In the genomic region with DNA sequence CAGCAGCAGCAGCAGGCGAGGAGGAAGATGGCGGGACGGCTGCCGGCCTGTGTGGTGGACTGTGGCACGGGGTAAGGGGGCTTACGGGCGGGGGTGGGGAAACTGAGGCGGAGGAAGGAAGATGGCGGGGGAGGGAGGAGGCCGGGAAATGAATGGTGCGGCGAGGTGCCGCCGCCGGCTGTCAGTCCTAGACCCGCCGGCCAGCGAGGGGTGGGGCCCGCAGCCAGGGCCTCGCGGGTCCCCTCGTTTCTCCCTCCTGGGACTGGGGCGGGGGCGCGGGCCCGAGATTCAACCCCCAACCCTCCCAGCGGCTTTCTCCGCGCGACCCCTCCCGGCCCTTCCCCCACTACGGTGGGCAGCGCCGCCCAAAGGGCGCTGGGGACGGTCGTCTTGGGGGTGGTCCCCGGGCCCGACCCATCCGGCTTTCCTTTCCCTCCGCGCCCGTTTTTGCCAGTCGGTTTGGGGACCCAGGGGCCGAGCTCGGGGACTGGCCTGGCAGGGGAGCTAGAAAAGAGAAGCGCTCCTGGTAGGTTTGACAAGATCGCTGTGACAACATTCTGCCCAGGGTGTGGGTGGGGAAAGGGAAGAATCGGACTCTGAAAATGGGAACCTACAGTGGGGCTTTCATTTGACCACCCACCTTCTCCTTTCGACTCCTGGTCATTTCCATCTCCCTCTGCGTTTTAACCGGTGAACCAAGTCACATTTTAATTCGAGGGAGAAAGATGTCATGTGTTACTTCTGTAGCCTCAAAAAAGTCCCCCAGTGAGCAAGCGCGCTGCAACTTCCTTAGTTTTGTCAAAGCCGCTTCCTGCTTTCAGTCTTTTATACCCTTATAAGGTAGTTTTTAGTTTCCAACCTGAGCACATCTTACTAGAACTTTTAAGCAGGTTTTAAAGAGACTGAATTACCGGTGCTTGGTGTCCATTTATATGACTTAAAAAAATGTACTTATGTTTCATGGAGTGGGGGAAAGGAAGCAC, we compare ENCODE assay signal across 8 cellular contexts. TPM values are rescaled to one million over a fixed set of nuclear protein-coding genes. Genes with fewer than 3 reads are reported as not detected.
A peak's percentile ranks its signal among the peaks of the same experiment; 100 is the strongest.
DNase-seq lines count a peak whose midpoint lies in the region; ATAC-seq and TF ChIP-seq lines count a peak whose summit lies in the region.

No MANE protein-coding gene starts in this region.

- peak overlapping the region; percentile 95 for H3K4ac ChIP-seq in trophoblast cell (ENCODE audit: low read depth, low read length)

- peaks cover 78% of the 10 kb centered on the region for H3K4me1 ChIP-seq in CD4-positive, alpha-beta memory T cell (ENCODE audit: insufficient read depth, low read length)
- H3K4me1 ChIP-seq in trophoblast cell (ENCODE audit: control insufficient read depth in 1 of 2, insufficient read depth in 2 of 2, low read length in 2 of 2) (peaks cover 3 to 4% of the 10 kb centered on the region in 2 experiments), tibial nerve (peaks cover 0 to 71% (median 30%) of the 10 kb centered on the region in 4 donors)

- peak; percentile 54 to 60 for TF ChIP-seq POLR2A in tibial nerve (IDR thresholded peaks at IDR 0.05)

- H3K14ac ChIP-seq in trophoblast cell (ENCODE audit: low read length): peak overlapping the region; percentile 98

- peak overlapping the region; percentile 93 for H3K27ac ChIP-seq in CD4-positive, alpha-beta memory T cell (ENCODE audit: low read depth, low read length)
- H3K27ac ChIP-seq in trophoblast cell (ENCODE audit: low read depth, low read length): peak overlapping the region; percentile 96
- H3K27ac ChIP-seq in tibial nerve: peak overlapping the region; percentile 92 to 99 (median 96)

- peak overlapping the region; percentile 92 for H2BK5ac ChIP-seq in trophoblast cell (ENCODE audit: low read depth, low read length, poor library complexity)

- H4K12ac ChIP-seq in trophoblast cell (ENCODE audit: low read depth, low read length): peak overlapping the region; percentile 85

- H2AFZ ChIP-seq in trophoblast cell (ENCODE audit: insufficient read depth, low read length, poor library complexity): peak overlapping the region; percentile 68

- H3K27me3 ChIP-seq in CD4-positive, alpha-beta memory T cell (ENCODE audit: insufficient read depth, low read length): no peaks in the 10 kb centered on the region
- H3K27me3 ChIP-seq in trophoblast cell (ENCODE audit: insufficient read depth, low read length) (no peaks in the 10 kb centered on the region), tibial nerve (no peaks in the 10 kb centered on the region)

- peak overlapping the region; percentile 89 to 100 (median 98) for H3K27ac Mint-ChIP-seq in CD4-positive, alpha-beta memory T cell
- H3K27ac Mint-ChIP-seq in activated naive CD4-positive, alpha-beta T cell treated with anti-CD3 and anti-CD28 coated beads, Interleukin-2, amount 50 U/mL, for 24 hours: peak overlapping the region; percentile 99

- no peaks in the 10 kb centered on the region for H3K36me3 ChIP-seq in CD4-positive, alpha-beta memory T cell (ENCODE audit: insufficient read depth, low read length)
- H3K36me3 ChIP-seq in trophoblast cell (ENCODE audit: control insufficient read depth in 1 of 2, insufficient read depth in 2 of 2, low read length in 2 of 2) (peaks cover 0 to 2% of the 10 kb centered on the region in 2 experiments), tibial nerve (no peaks in the 10 kb centered on the region)

- intact Hi-C loops in CD4-positive, alpha-beta memory T cell (cut with micrococcal nuclease): loop anchor here (2.0 to 5.0 kb wide), 4 partner anchors 20 to 1836 kb away; partner anchors contain the start of gene TMEM87B
- intact Hi-C loops in head of caudate nucleus (cut with DNase I): loop anchor here (1.0 kb wide), 1 partner anchor 134 kb away; the partner anchor contains the start of gene SLC35F5

- peak overlapping the region; percentile 92 for H4K8ac ChIP-seq in trophoblast cell (ENCODE audit: low read depth, low read length)

- H3K9ac ChIP-seq in trophoblast cell (ENCODE audit: low read length): peak overlapping the region; percentile 92

- POLR2A ChIA-PET in CD4-positive, alpha-beta memory T cell (lab: Charles Lee; ENCODE audit: partially characterized antibody): interaction anchor here (0.6 to 2.0 kb wide), 7 partner anchors 12 to 714 kb away, joined by 3 to 16 read pairs (median 4); partner anchors contain the start of gene SLC35F5

- no peaks in the 10 kb centered on the region for H3K27me3 Mint-ChIP-seq in CD4-positive, alpha-beta memory T cell
- no peaks in the 10 kb centered on the region for H3K27me3 Mint-ChIP-seq in activated naive CD4-positive, alpha-beta T cell treated with anti-CD3 and anti-CD28 coated beads, Interleukin-2, amount 50 U/mL, for 24 hours

- H3K23ac ChIP-seq in trophoblast cell (ENCODE audit: low read length): no peak overlapping the region

- no peaks in the 10 kb centered on the region for H3K9me3 Mint-ChIP-seq in CD4-positive, alpha-beta memory T cell
- H3K9me3 Mint-ChIP-seq in activated naive CD4-positive, alpha-beta T cell treated with anti-CD3 and anti-CD28 coated beads, Interleukin-2, amount 50 U/mL, for 24 hours: no peaks in the 10 kb centered on the region

- H3K4me1 Mint-ChIP-seq in CD4-positive, alpha-beta memory T cell: peaks cover 68 to 89% (median 75%) of the 10 kb centered on the region in 4 donors
- peaks cover 82% of the 10 kb centered on the region for H3K4me1 Mint-ChIP-seq in activated naive CD4-positive, alpha-beta T cell treated with anti-CD3 and anti-CD28 coated beads, Interleukin-2, amount 50 U/mL, for 24 hours

- peak overlapping the region; percentile 84 for H3K4me2 ChIP-seq in trophoblast cell (ENCODE audit: low read length)

- H3K36me3 Mint-ChIP-seq in CD4-positive, alpha-beta memory T cell: peaks cover 20 to 43% of the 10 kb centered on the region in 2 donors
- H3K36me3 Mint-ChIP-seq in activated naive CD4-positive, alpha-beta T cell treated with anti-CD3 and anti-CD28 coated beads, Interleukin-2, amount 50 U/mL, for 24 hours: peaks cover 35% of the 10 kb centered on the region

- peaks cover 14% of the 10 kb centered on the region for H3K79me1 ChIP-seq in trophoblast cell (ENCODE audit: low read length)

- H4K91ac ChIP-seq in trophoblast cell (ENCODE audit: low read depth, low read length): peak overlapping the region; percentile 98

- H3K4me3 Mint-ChIP-seq in CD4-positive, alpha-beta memory T cell: peak overlapping the region; percentile 97 to 100 (median 99)
- H3K4me3 Mint-ChIP-seq in activated naive CD4-positive, alpha-beta T cell treated with anti-CD3 and anti-CD28 coated beads, Interleukin-2, amount 50 U/mL, for 24 hours: peak overlapping the region; percentile 100

- no peaks in the 10 kb centered on the region for H3K9me3 ChIP-seq in CD4-positive, alpha-beta memory T cell (ENCODE audit: control insufficient read depth in 1 of 2, low read length in 2 of 2)
- H3K9me3 ChIP-seq in trophoblast cell (ENCODE audit: insufficient read depth, low read depth, low read length): no peaks in the 10 kb centered on the region
- no peaks in the 10 kb centered on the region for H3K9me3 ChIP-seq in tibial nerve

- H2BK120ac ChIP-seq in trophoblast cell (ENCODE audit: insufficient read depth, low read length, poor library complexity): peak overlapping the region; percentile 91

- CTCF ChIA-PET in CD4-positive, alpha-beta memory T cell (lab: Charles Lee; ENCODE audit: partially characterized antibody): interaction anchor here (1.0 kb wide), 1 partner anchor 39 kb away, joined by 3 read pairs; no protein-coding TSS in a partner anchor

- peak overlapping the region; percentile 92 for H2AK5ac ChIP-seq in trophoblast cell (ENCODE audit: low read length)

- H2BK12ac ChIP-seq in trophoblast cell (ENCODE audit: low read length): no peak overlapping the region

- TF ChIP-seq EP300 in tibial nerve (IDR thresholded peaks at IDR 0.05): peak in 1 of 2 donors; percentile 78

- peak; percentile 78 to 90 (median 81) for DNase-seq in CD4-positive, alpha-beta memory T cell
- DNase-seq in SK-N-DZ (ENCODE audit: low spot score) (peak; percentile 49), head of caudate nucleus (peak; percentile 37 to 88 (median 75)), trophoblast cell (peak; percentile 79 to 80), tibial nerve (ENCODE audit: low spot score in 2 of 2) (peak; percentile 18 to 56)

- peak overlapping the region; percentile 96 for H3K18ac ChIP-seq in trophoblast cell (ENCODE audit: low read length)

- H3K79me2 ChIP-seq in trophoblast cell (ENCODE audit: control insufficient read depth, insufficient read depth, low read length, poor library complexity): peaks cover 12% of the 10 kb centered on the region

- no peak for TF ChIP-seq CTCF in tibial nerve (IDR thresholded peaks at IDR 0.05)

- H3K4me3 ChIP-seq in CD4-positive, alpha-beta memory T cell (ENCODE audit: low read length in 2 of 2): peak overlapping the region; percentile 80 to 93
- H3K4me3 ChIP-seq in trophoblast cell (ENCODE audit: low read depth, low read length) (peak overlapping the region; percentile 96), tibial nerve (peak overlapping the region; percentile 81 to 97 (median 90))

- WGBS in trophoblast cell (ENCODE audit: extremely low coverage, insufficient coverage, insufficient read length): no CpG with 5 or more reads among the region's 57 CpGs
- WGBS in tibial nerve, 2 donors: 0% methylated on average over 32 to 47 of the region's 57 CpGs

- ATAC-seq in GM19397 (IDR thresholded peaks at IDR 0.05; ENCODE audit: unreplicated experiment) (peak; percentile 16), HG03575 (IDR thresholded peaks at IDR 0.05; ENCODE audit: extremely low read depth, insufficient number of reproducible peaks, low FRiP score, unreplicated experiment) (peak; percentile 22)

RNA-seq across cellular contexts. Expression of gene ACTR3, which starts 0.7 kb away (rescaled TPM):
- 100 to 1,000 TPM; 247 to 251 TPM for total RNA-seq in CD4-positive, alpha-beta memory T cell
- polyA plus RNA-seq in CD4-positive, alpha-beta memory T cell: 100 to 1,000 TPM; 541 to 567 TPM
- polyA plus RNA-seq in SK-N-DZ (2014; cell fraction: cytosol; rRNA removed): 101 and 104 TPM in 2 replicates
- 26.2 and 43.5 TPM in 2 replicates for polyA plus RNA-seq in SK-N-DZ (2014; cell fraction: nucleus; rRNA removed)
- 203 and 209 TPM in 2 replicates for polyA plus RNA-seq in trophoblast cell (2013)
- total RNA-seq in tibial nerve: 100 to 1,000 TPM in 1 of 4 donors, 10 to 100 TPM in 3; 73.0 to 106 (median 89.7) TPM

Comparison
In these comparisons a context has a peak if more than half of its experiments do, and no peak if none do; other contexts are left out.
1. Peak in every context shown above with its lines: DNase-seq, ATAC-seq, H3K4me3 ChIP-seq and H3K27ac ChIP-seq.